Comparison of ENCODE assay signal across 18 cellular contexts in genomic region chr2:19887508-19887907, GRCh38.
"Had no signal": no experiment of that assay in that cellular context is flagged by ENCODE, and none has a peak within 500 bp of the region (broad histone marks: within the 10 kb centered on the region; RNA-seq: fewer than 3 reads in every experiment).

No MANE protein-coding gene starts in this region.

- H3K4me3 Mint-ChIP-seq: activated naive CD8-positive, alpha-beta T cell treated with anti-CD3 and anti-CD28 coated beads for 36 hours; nephron had no signal

- H3K27me3 ChIP-seq: breast epithelium, gastroesophageal sphincter, right lobe of liver, spleen, suprapubic skin, upper lobe of right lung had no signal

- H3K4me1 ChIP-seq: breast epithelium, gastroesophageal sphincter, psoas muscle, right lobe of liver, upper lobe of right lung had no signal

- ATAC-seq: activated CD4-positive, CD25-positive, alpha-beta regulatory T cell treated with anti-CD3 and anti-CD28 coated beads, Interleukin-2, amount 50 U/mL, for 24 hours; gastroesophageal sphincter; psoas muscle; right lobe of liver; upper lobe of right lung had no signal

- H3K4me3 ChIP-seq: breast epithelium, gastroesophageal sphincter, left ventricle myocardium inferior, psoas muscle, right lobe of liver, spleen, suprapubic skin, upper lobe of right lung had no signal

- H3K27ac Mint-ChIP-seq: activated naive CD8-positive, alpha-beta T cell treated with anti-CD3 and anti-CD28 coated beads for 36 hours; nephron had no signal

- H3K9me3 Mint-ChIP-seq: activated naive CD8-positive, alpha-beta T cell treated with anti-CD3 and anti-CD28 coated beads for 36 hours; nephron had no signal

- H3K27ac ChIP-seq: breast epithelium, gastroesophageal sphincter, left ventricle myocardium inferior, psoas muscle, right lobe of liver, spleen, suprapubic skin, upper lobe of right lung had no signal

- H3K36me3 ChIP-seq: breast epithelium, gastroesophageal sphincter, left ventricle myocardium inferior, right lobe of liver, spleen, suprapubic skin, upper lobe of right lung had no signal

- H3K9me3 ChIP-seq: breast epithelium, gastroesophageal sphincter, left ventricle myocardium inferior, psoas muscle, right lobe of liver, spleen, suprapubic skin, upper lobe of right lung had no signal

- DNase-seq: activated CD4-positive, alpha-beta T cell treated with anti-CD3 and anti-CD28 coated beads, Interleukin-2, amount 50 U/mL, for 48 hours; activated gamma-delta T cell; activated naive CD8-positive, alpha-beta T cell treated with anti-CD3 and anti-CD28 coated beads for 36 hours; activated T-cell treated with anti-CD3 and anti-CD28 coated beads, Interleukin-2, amount 50 U/mL, for 48 hours; islet precursor cell; left ventricle myocardium inferior; mesenchymal stem cell; psoas muscle; right lobe of liver; spleen; stimulated activated CD4-positive, alpha-beta T cell treated with anti-CD3 and anti-CD28 coated beads, Interleukin-1b, Interleukin-23, amount 100 ng/mL, for 48 hours; stimulated activated naive CD4-positive, alpha-beta T cell; upper lobe of right lung had no signal

- H3K27me3 Mint-ChIP-seq: activated naive CD8-positive, alpha-beta T cell treated with anti-CD3 and anti-CD28 coated beads for 36 hours had no signal
